Comparison of ENCODE assay signal across 23 cellular contexts in genomic region chr13:113139580-113139979, GRCh38. TPM values are rescaled to one million over a fixed set of nuclear protein-coding genes. Genes with fewer than 3 reads are reported as not detected.
DNase-seq lines count a peak whose midpoint lies in the region; ATAC-seq, FAIRE-seq and TF ChIP-seq lines count a peak whose summit lies in the region.
"Had no signal": no experiment of that assay in that cellular context is flagged by ENCODE, and none has a peak within 500 bp of the region (broad histone marks: within the 10 kb centered on the region; RNA-seq: fewer than 3 reads in every experiment).

No MANE protein-coding gene starts in this region.

- CTCF ChIA-PET in K562 (lab: Yijun Ruan, JAX; ENCODE audit: low intra/inter-chr PET ratio) = no interaction called here
- CTCF ChIA-PET in HepG2 (lab: Yijun Ruan, JAX; ENCODE audit: low intra/inter-chr PET ratio, low total read pairs) = no interaction called here
- CTCF ChIA-PET in PC-3 (lab: Charles Lee) = no interaction called here

- H3K36me3 ChIP-seq in K562 (ENCODE audit: control insufficient read depth, insufficient read depth, low read length) (no peaks in the 10 kb centered on the region), HepG2 (replicated peaks in 1 of 2; ENCODE audit: control insufficient read depth in 1 of 2, insufficient read depth in 2 of 2, low read length in 2 of 2) (peaks cover 11 to 33% of the 10 kb centered on the region in 2 experiments; a peak in 4 of 5 replicates), PC-3 (ENCODE audit: low read depth, low read length) (no peaks in the 10 kb centered on the region)
- H3K36me3 ChIP-seq: BE2C had no signal

- H3K9me1 ChIP-seq in K562 (ENCODE audit: control insufficient read depth, insufficient read depth, low read length) = no peaks in the 10 kb centered on the region

- H3K27ac ChIP-seq in HL-60 (replicated peaks) = peak overlapping the region; percentile 54
- H3K27ac ChIP-seq in K562 (ENCODE audit: extremely low read depth, low read depth, low read length) = no peak overlapping the region
- peak overlapping the region; percentile 72 for H3K27ac ChIP-seq in HepG2 (ENCODE audit: extremely low read length, insufficient read depth, low read length)
- H3K27ac ChIP-seq in PC-3 (ENCODE audit: low read length) = no peak overlapping the region

- TF ChIP-seq RAD21 in K562 (CRISPR knock-in tag; conservative IDR thresholded peaks at IDR 0.05 in 1 of 2, IDR thresholded peaks at IDR 0.05 in 1 of 2) = no peak
- no peak for TF ChIP-seq RAD21 in HepG2 (CRISPR knock-in tag; IDR thresholded peaks at IDR 0.05)

- H3K4me3 ChIP-seq in HL-60 (replicated peaks; ENCODE audit: insufficient read depth, low read length) (no peak overlapping the region), K562 (no peak overlapping the region), HepG2 (replicated peaks in 1 of 3; ENCODE audit: insufficient read depth in 1 of 3, low read depth in 2 of 3, low read length in 3 of 3) (peak overlapping the region in 1 of 3 experiments; percentile 1; a peak in 1 of 6 replicates), PC-3 (ENCODE audit: low read length) (no peak overlapping the region)
- H3K4me3 ChIP-seq: GM23338 had no signal

- DNase-seq in HL-60 (ENCODE audit: low read depth in 1 of 2, low spot score in 1 of 2) = no peak
- DNase-seq in K562 (ENCODE audit: extremely low read depth in 1 of 4, low spot score in 3 of 4) = no peak
- DNase-seq in HepG2 (ENCODE audit: low spot score) = peak; percentile 54
- DNase-seq in retina = peak; percentile 46
- DNase-seq in stimulated activated CD4-positive, alpha-beta T cell treated with anti-CD3 and anti-CD28 coated beads, Interleukin-1b, Interleukin-23, amount 100 ng/mL, for 48 hours = no peak
- no peak for DNase-seq in PC-3
- DNase-seq: ACHN; BE2C; C1 segment of cervical spinal cord; Caco-2; CD4-positive, CD25-positive, alpha-beta regulatory T cell; DMS79; GDM1; KG1 had no signal

- TF ChIP-seq POLR2A in K562 (conservative IDR thresholded peaks at IDR 0.05) = no peak
- no peak for TF ChIP-seq POLR2A in HepG2 (IDR thresholded peaks at IDR 0.05; ENCODE audit: insufficient read depth in 1 of 2, low read depth in 2 of 2, low read length in 2 of 2)

- H4K20me1 ChIP-seq in K562 (replicated peaks; ENCODE audit: control insufficient read depth, insufficient read depth, low read length) = no peaks in the 10 kb centered on the region
- no peaks in the 10 kb centered on the region for H4K20me1 ChIP-seq in HepG2 (ENCODE audit: insufficient read depth, low read length)
- no peaks in the 10 kb centered on the region for H4K20me1 ChIP-seq in PC-3 (ENCODE audit: low read length)

- BruUV-seq in K562 (replicated peaks; lab: Mats Ljungman, UMichigan) (no TSS peak), HepG2 (replicated peaks; lab: Mats Ljungman, UMichigan) (no TSS peak), PC-3 (replicated peaks; lab: Mats Ljungman, UMichigan) (no TSS peak)

- H3K9me3 ChIP-seq in K562 (replicated peaks; ENCODE audit: control insufficient read depth, insufficient read depth, low read depth, low read length) (no peaks in the 10 kb centered on the region), HepG2 (ENCODE audit: low read length) (no peaks in the 10 kb centered on the region), PC-3 (ENCODE audit: low read length) (no peaks in the 10 kb centered on the region)
- H3K9me3 ChIP-seq: BE2C, Caco-2 had no signal

- H3K4me1 ChIP-seq in K562 (replicated peaks in 1 of 2; ENCODE audit: control insufficient read depth in 2 of 2, insufficient read depth in 2 of 2, low read length in 2 of 2) = peaks cover 5 to 14% of the 10 kb centered on the region in 2 experiments; a peak in 3 of 5 replicates
- H3K4me1 ChIP-seq in HepG2 (ENCODE audit: insufficient read depth, low read length) = peaks cover 49% of the 10 kb centered on the region
- H3K4me1 ChIP-seq in PC-3 (ENCODE audit: insufficient read depth, low read length) = no peaks in the 10 kb centered on the region
- H3K4me1 ChIP-seq: BE2C had no signal

- no peaks in the 10 kb centered on the region for H3K27me3 ChIP-seq in HL-60 (ENCODE audit: insufficient read depth, poor library complexity, severe bottlenecking)
- H3K27me3 ChIP-seq in K562 (ENCODE audit: control insufficient read depth in 2 of 2, insufficient read depth in 2 of 2, low read length in 2 of 2) = peaks cover 8 to 17% of the 10 kb centered on the region in 2 experiments; a peak in 4 of 5 replicates
- no peaks in the 10 kb centered on the region for H3K27me3 ChIP-seq in HepG2 (ENCODE audit: control insufficient read depth in 1 of 2, insufficient read depth in 2 of 2, low read length in 2 of 2)
- H3K27me3 ChIP-seq in PC-3 (ENCODE audit: low read length) = 0 out of 2 replicates have a peak, but pooled peaks cover 11% of the 10 kb centered on the region
- H3K27me3 ChIP-seq: BE2C had no signal

- no peaks in the 10 kb centered on the region for H3K9me2 ChIP-seq in PC-3 (replicated peaks; ENCODE audit: low read length)

- H3K79me2 ChIP-seq in K562 (ENCODE audit: control insufficient read depth, insufficient read depth, low read length) (no peaks in the 10 kb centered on the region), HepG2 (ENCODE audit: insufficient read depth, low read length) (no peaks in the 10 kb centered on the region), PC-3 (ENCODE audit: low read length) (no peaks in the 10 kb centered on the region)

- WGBS in K562 (ENCODE audit: insufficient coverage, low coverage, missing lambda C conversion rate) = 29% methylated on average over 5 of the region's 5 CpGs
- 14% methylated on average over 5 of the region's 5 CpGs for WGBS in HepG2 (ENCODE audit: low lambda C conversion rate)

- in situ Hi-C loops in K562 (cut with MboI) (no loop called here), HepG2 (cut with HindIII; ENCODE audit: extremely low pct_ligation_motif_present, low pct_unique_long_range_greater_than_20kb) (no loop called here)

- intact Hi-C loops in K562 (cut with micrococcal nuclease) = no loop called here
- intact Hi-C loops in HepG2 (cut with micrococcal nuclease; ENCODE audit: unreplicated experiment) = loop anchor here (1.0 kb wide), 1 partner anchor 11 kb away; no protein-coding TSS in a partner anchor
- intact Hi-C loops in PC-3 (cut with micrococcal nuclease) = no loop called here

- no peak for FAIRE-seq in K562 (lab: Jason Lieb, UNC)
- FAIRE-seq in HepG2 (lab: Jason Lieb, UNC) = no peak
- FAIRE-seq: A204.1, GM12892, GM18507, HTR-8/SVneo had no signal

- ATAC-seq in K562 = no peak; the same call in 2 of the 3 replicates
- ATAC-seq in HepG2 = peak; percentile 77
- no peak for ATAC-seq in HG02973 (IDR thresholded peaks at IDR 0.05; ENCODE audit: unreplicated experiment)
- no peak for ATAC-seq in PC-3
- ATAC-seq: GM23338 had no signal

- H3K4me2 ChIP-seq in K562 (ENCODE audit: insufficient read depth, low read length) = no peak overlapping the region; the same call in 1 of the 2 replicates
- peak overlapping the region; percentile 60 for H3K4me2 ChIP-seq in HepG2 (ENCODE audit: low read depth, low read length)
- H3K4me2 ChIP-seq in PC-3 (ENCODE audit: low read length) = no peak overlapping the region
- H3K4me2 ChIP-seq: GM23338 had no signal

- TF ChIP-seq EP300 in K562 (IDR thresholded peaks at IDR 0.05; ENCODE audit: low read length) = no peak
- TF ChIP-seq EP300 in HepG2 (IDR thresholded peaks at IDR 0.05; ENCODE audit: low read depth in 2 of 2, low read length in 2 of 2) = peak in 1 of 2 experiments; percentile 45; a peak in 1 of 4 replicates
- no peak for TF ChIP-seq EP300 in HepG2 (CRISPR knock-in tag; IDR thresholded peaks at IDR 0.05; ENCODE audit: borderline replicate concordance)

- H2AFZ ChIP-seq in K562 (ENCODE audit: low read depth, low read length) (peak overlapping the region; percentile 89), HepG2 (ENCODE audit: low read length) (no peak overlapping the region), PC-3 (ENCODE audit: low read length) (no peak overlapping the region)
- H2AFZ ChIP-seq: GM23338 had no signal

- TF ChIP-seq CTCF in HL-60 (IDR thresholded peaks at IDR 0.05; ENCODE audit: insufficient read depth, low read length) = no peak
- TF ChIP-seq CTCF in K562 (IDR thresholded peaks at IDR 0.05 in 2 of 3, conservative IDR thresholded peaks at IDR 0.05 in 1 of 3; ENCODE audit: insufficient read depth in 2 of 3, low read depth in 1 of 3, low read length in 3 of 3) = no peak
- no peak for TF ChIP-seq CTCF in HepG2 (CRISPR knock-in tag; IDR thresholded peaks at IDR 0.05)
- no peak for TF ChIP-seq CTCF in PC-3 (conservative IDR thresholded peaks at IDR 0.05; ENCODE audit: low read depth, low read length)

- POLR2A ChIA-PET in K562 (lab: Yijun Ruan, JAX) = interaction anchor here (0.6 to 0.8 kb wide), 3 partner anchors 17 to 179 kb away, joined by 3 read pairs; partner anchors contain the start of genes CUL4A and F10
- POLR2A ChIA-PET in HepG2 (lab: Yijun Ruan, JAX) = interaction anchor here (1.0 to 2.3 kb wide), 5 partner anchors 11 to 70 kb away, joined by 3 to 32 read pairs (median 5); partner anchors contain the start of genes CUL4A, F10 and F7
- POLR2A ChIA-PET in PC-3 (lab: Charles Lee; ENCODE audit: unreplicated experiment) = no interaction called here

- no peaks in the 10 kb centered on the region for H3F3A ChIP-seq in PC-3 (ENCODE audit: low read length, unreplicated experiment)

- H3K9ac ChIP-seq in K562 (ENCODE audit: insufficient read depth in 1 of 2, low read depth in 2 of 2, low read length in 2 of 2) (no peak overlapping the region), HepG2 (ENCODE audit: insufficient read depth, low read depth, low read length) (0 out of 2 replicates have a peak overlapping the region, but pooled peaks have one; percentile 18), PC-3 (ENCODE audit: low read length) (no peak overlapping the region)

RNA-seq across cellular contexts. Expression of gene F10, which starts 17.0 kb away (rescaled TPM):
- total RNA-seq in K562 (2011; cell fraction: chromatin; rRNA removed; ENCODE audit: low replicate concordance) = not detected in 2 replicates
- total RNA-seq in K562 (2011; cell fraction: nucleolus; rRNA removed) = 0.33 TPM in 1 of 2 replicates, not detected in the other
- total RNA-seq in K562 (2011; cell fraction: nucleoplasm; rRNA removed) = not detected in 2 replicates
- total RNA-seq in K562 (2014; rRNA removed) (0.09 TPM in 1 of 2 replicates, not detected in the other), K562 (2014; rRNA removed; fragmentation: Illumina TruSeq; extraction: Trizol) (not detected in 2 replicates), K562 (2015; rRNA removed; fragmentation: Illumina TruSeq; extraction: Trizol) (not detected in 2 replicates), K562 (2021) (0.20 TPM in 1 of 2 replicates, not detected in the other), HepG2 (2016; rRNA removed; fragmentation: Illumina TruSeq; extraction: Trizol) (19.9 and 58.4 TPM in 2 replicates), PC-3 (2014; rRNA removed) (not detected in 2 replicates)
- polyA plus RNA-seq in K562 (2011; rRNA removed) (not detected in 2 replicates), K562 (2014; fragmentation: Illumina TruSeq; extraction: Trizol) (0.07 TPM in 1 of 2 replicates, not detected in the other), K562 (2014; fragmentation: Nextera tagmentation; extraction: Ambion mirVana) (under 1 TPM in 1 of 2 experiments, not detected in 1; 0.04 TPM), K562 (2014; rRNA removed) (0.07 TPM in 1 of 2 replicates, not detected in the other), HepG2 (2011; rRNA removed) (237 and 317 TPM in 2 replicates)
- polyA plus RNA-seq in K562 (2011; cell fraction: cytosol; rRNA removed) = 0.03 and 0.07 TPM in 2 replicates
- polyA plus RNA-seq in K562 (2011; cell fraction: nucleus; rRNA removed) = not detected in 2 replicates
- polyA plus RNA-seq in K562 (2012) = 0.13 and 0.14 TPM in 2 replicates
- polyA minus RNA-seq in K562 (2011; rRNA and poly(A)+ RNA removed) = not detected in 2 replicates
- not detected in 2 replicates for polyA minus RNA-seq in K562 (2011; cell fraction: cytosol; rRNA and poly(A)+ RNA removed)
- polyA minus RNA-seq in K562 (2011; cell fraction: nucleus; rRNA and poly(A)+ RNA removed) = 0.54 TPM in 1 of 2 replicates, not detected in the other
- 11.2 and 12.3 TPM in 2 replicates for total RNA-seq in HepG2 (2016; cell fraction: cytosol; rRNA removed; fragmentation: Illumina TruSeq; extraction: Trizol; ENCODE audit: low read depth)
- total RNA-seq in HepG2 (2016; cell fraction: insoluble cytoplasmic fraction; rRNA removed; fragmentation: Illumina TruSeq; extraction: Trizol) = 18.9 and 61.6 TPM in 2 replicates
- total RNA-seq in HepG2 (2016; cell fraction: membrane; rRNA removed; fragmentation: Illumina TruSeq; extraction: Trizol) = 12.7 and 13.1 TPM in 2 replicates
- total RNA-seq in HepG2 (2016; cell fraction: nucleus; rRNA removed; fragmentation: Illumina TruSeq; extraction: Trizol) = 43.8 and 53.5 TPM in 2 replicates
- polyA plus RNA-seq in HepG2 (2011; cell fraction: cytosol; rRNA removed) = 277 and 280 TPM in 2 replicates
- polyA plus RNA-seq in HepG2 (2011; cell fraction: nucleus; rRNA removed) = 231 and 240 TPM in 2 replicates
- polyA plus RNA-seq in HepG2 (2012) = 150 and 219 TPM in 2 replicates
- 11.6 and 13.0 TPM in 2 replicates for polyA plus RNA-seq in HepG2 (2016; cell fraction: cytosol; fragmentation: Illumina TruSeq; extraction: Trizol; ENCODE audit: low read depth)
- polyA plus RNA-seq in HepG2 (2016; cell fraction: insoluble cytoplasmic fraction; fragmentation: Illumina TruSeq; extraction: Trizol; ENCODE audit: low read depth) = 18.4 and 19.4 TPM in 2 replicates
- 10.3 and 10.6 TPM in 2 replicates for polyA plus RNA-seq in HepG2 (2016; cell fraction: membrane; fragmentation: Illumina TruSeq; extraction: Trizol; ENCODE audit: low read depth)
- 82.4 and 83.6 TPM in 2 replicates for polyA plus RNA-seq in HepG2 (2016; cell fraction: nucleus; fragmentation: Illumina TruSeq; extraction: Trizol; ENCODE audit: insufficient read depth, low read depth)
- polyA minus RNA-seq in HepG2 (2011; rRNA and poly(A)+ RNA removed; ENCODE audit: low replicate concordance) = 117 TPM in 1 of 2 replicates, not detected in the other
- polyA minus RNA-seq in HepG2 (2011; cell fraction: cytosol; rRNA and poly(A)+ RNA removed) = 61.5 and 79.5 TPM in 2 replicates
- polyA minus RNA-seq in HepG2 (2011; cell fraction: nucleus; rRNA and poly(A)+ RNA removed) = 44.3 and 53.6 TPM in 2 replicates
- total RNA-seq: CD4-positive, CD25-positive, alpha-beta regulatory T cell; Daoy had no signal
- polyA plus RNA-seq: IgD-negative memory B cell had no signal

RNA-seq across cellular contexts. Expression of gene PROZ, which starts 18.9 kb away (rescaled TPM):
- total RNA-seq in K562 (2011; cell fraction: chromatin; rRNA removed; ENCODE audit: low replicate concordance) = not detected in 2 replicates
- not detected in 2 replicates for total RNA-seq in K562 (2011; cell fraction: nucleolus; rRNA removed)
- total RNA-seq in K562 (2011; cell fraction: nucleoplasm; rRNA removed) = not detected in 2 replicates
- total RNA-seq in K562 (2014; rRNA removed) (not detected in 2 replicates), K562 (2014; rRNA removed; fragmentation: Illumina TruSeq; extraction: Trizol) (not detected in 2 replicates), K562 (2015; rRNA removed; fragmentation: Illumina TruSeq; extraction: Trizol) (not detected in 2 replicates), K562 (2021) (not detected in 2 replicates), HepG2 (2016; rRNA removed; fragmentation: Illumina TruSeq; extraction: Trizol) (2.1 and 5.6 TPM in 2 replicates), PC-3 (2014; rRNA removed) (not detected in 2 replicates)
- polyA plus RNA-seq in K562 (2011; rRNA removed) (not detected in 2 replicates), K562 (2014; fragmentation: Illumina TruSeq; extraction: Trizol) (not detected in 2 replicates), K562 (2014; fragmentation: Nextera tagmentation; extraction: Ambion mirVana) (not detected), K562 (2014; rRNA removed) (not detected in 2 replicates), HepG2 (2011; rRNA removed) (22.5 and 26.1 TPM in 2 replicates)
- not detected in 2 replicates for polyA plus RNA-seq in K562 (2011; cell fraction: cytosol; rRNA removed)
- not detected in 2 replicates for polyA plus RNA-seq in K562 (2011; cell fraction: nucleus; rRNA removed)
- polyA plus RNA-seq in K562 (2012) = 0.23 and 0.39 TPM in 2 replicates
- polyA minus RNA-seq in K562 (2011; rRNA and poly(A)+ RNA removed) = not detected in 2 replicates
- not detected in 2 replicates for polyA minus RNA-seq in K562 (2011; cell fraction: cytosol; rRNA and poly(A)+ RNA removed)
- not detected in 2 replicates for polyA minus RNA-seq in K562 (2011; cell fraction: nucleus; rRNA and poly(A)+ RNA removed)
- 0.20 and 0.35 TPM in 2 replicates for total RNA-seq in HepG2 (2016; cell fraction: cytosol; rRNA removed; fragmentation: Illumina TruSeq; extraction: Trizol; ENCODE audit: low read depth)
- 1.9 and 5.3 TPM in 2 replicates for total RNA-seq in HepG2 (2016; cell fraction: insoluble cytoplasmic fraction; rRNA removed; fragmentation: Illumina TruSeq; extraction: Trizol)
- 0.62 and 0.93 TPM in 2 replicates for total RNA-seq in HepG2 (2016; cell fraction: membrane; rRNA removed; fragmentation: Illumina TruSeq; extraction: Trizol)
- 3.0 and 4.0 TPM in 2 replicates for total RNA-seq in HepG2 (2016; cell fraction: nucleus; rRNA removed; fragmentation: Illumina TruSeq; extraction: Trizol)
- polyA plus RNA-seq in HepG2 (2011; cell fraction: cytosol; rRNA removed) = 14.4 and 16.0 TPM in 2 replicates
- 45.5 and 49.7 TPM in 2 replicates for polyA plus RNA-seq in HepG2 (2011; cell fraction: nucleus; rRNA removed)
- polyA plus RNA-seq in HepG2 (2012) = 12.7 and 14.1 TPM in 2 replicates
- 0.23 and 0.67 TPM in 2 replicates for polyA plus RNA-seq in HepG2 (2016; cell fraction: cytosol; fragmentation: Illumina TruSeq; extraction: Trizol; ENCODE audit: low read depth)
- 1.6 and 2.1 TPM in 2 replicates for polyA plus RNA-seq in HepG2 (2016; cell fraction: insoluble cytoplasmic fraction; fragmentation: Illumina TruSeq; extraction: Trizol; ENCODE audit: low read depth)
- polyA plus RNA-seq in HepG2 (2016; cell fraction: membrane; fragmentation: Illumina TruSeq; extraction: Trizol; ENCODE audit: low read depth) = 0.70 and 0.93 TPM in 2 replicates
- polyA plus RNA-seq in HepG2 (2016; cell fraction: nucleus; fragmentation: Illumina TruSeq; extraction: Trizol; ENCODE audit: insufficient read depth, low read depth) = 10.7 and 11.6 TPM in 2 replicates
- polyA minus RNA-seq in HepG2 (2011; rRNA and poly(A)+ RNA removed; ENCODE audit: low replicate concordance) = 5.4 TPM in 1 of 2 replicates, not detected in the other
- polyA minus RNA-seq in HepG2 (2011; cell fraction: cytosol; rRNA and poly(A)+ RNA removed) = 4.9 and 8.4 TPM in 2 replicates
- 3.1 and 4.4 TPM in 2 replicates for polyA minus RNA-seq in HepG2 (2011; cell fraction: nucleus; rRNA and poly(A)+ RNA removed)
- total RNA-seq: Caco-2; CD4-positive, CD25-positive, alpha-beta regulatory T cell; Daoy; GM23338; H9 had no signal
- polyA plus RNA-seq: IgD-negative memory B cell had no signal

RNA-seq across cellular contexts. Expression of gene F7, which starts 34.0 kb away (rescaled TPM):
- not detected in 2 replicates for total RNA-seq in K562 (2011; cell fraction: chromatin; rRNA removed; ENCODE audit: low replicate concordance)
- total RNA-seq in K562 (2011; cell fraction: nucleolus; rRNA removed) = not detected in 2 replicates
- total RNA-seq in K562 (2011; cell fraction: nucleoplasm; rRNA removed) = not detected in 2 replicates
- total RNA-seq in K562 (2014; rRNA removed) = not detected in 2 replicates
- total RNA-seq in K562 (2014; rRNA removed; fragmentation: Illumina TruSeq; extraction: Trizol) = not detected in 2 replicates
- not detected in 2 replicates for total RNA-seq in K562 (2015; rRNA removed; fragmentation: Illumina TruSeq; extraction: Trizol)
- total RNA-seq in K562 (2021) = not detected in 2 replicates
- not detected in 2 replicates for polyA plus RNA-seq in K562 (2011; rRNA removed)
- not detected in 2 replicates for polyA plus RNA-seq in K562 (2011; cell fraction: cytosol; rRNA removed)
- polyA plus RNA-seq in K562 (2011; cell fraction: nucleus; rRNA removed) = not detected in 2 replicates
- polyA plus RNA-seq in K562 (2012) = not detected in 2 replicates
- not detected in 2 replicates for polyA plus RNA-seq in K562 (2014; fragmentation: Illumina TruSeq; extraction: Trizol)
- polyA plus RNA-seq in K562 (2014; fragmentation: Nextera tagmentation; extraction: Ambion mirVana) = not detected
- polyA plus RNA-seq in K562 (2014; rRNA removed) = 0.13 TPM in 1 of 2 replicates, not detected in the other
- not detected in 2 replicates for polyA minus RNA-seq in K562 (2011; rRNA and poly(A)+ RNA removed)
- not detected in 2 replicates for polyA minus RNA-seq in K562 (2011; cell fraction: cytosol; rRNA and poly(A)+ RNA removed)
- polyA minus RNA-seq in K562 (2011; cell fraction: nucleus; rRNA and poly(A)+ RNA removed) = not detected in 2 replicates
- total RNA-seq in HepG2 (2016; rRNA removed; fragmentation: Illumina TruSeq; extraction: Trizol) = 7.2 and 12.6 TPM in 2 replicates
- 0.61 and 0.71 TPM in 2 replicates for total RNA-seq in HepG2 (2016; cell fraction: cytosol; rRNA removed; fragmentation: Illumina TruSeq; extraction: Trizol; ENCODE audit: low read depth)
- 6.7 and 12.9 TPM in 2 replicates for total RNA-seq in HepG2 (2016; cell fraction: insoluble cytoplasmic fraction; rRNA removed; fragmentation: Illumina TruSeq; extraction: Trizol)
- total RNA-seq in HepG2 (2016; cell fraction: membrane; rRNA removed; fragmentation: Illumina TruSeq; extraction: Trizol) = 1.9 and 2.2 TPM in 2 replicates
- total RNA-seq in HepG2 (2016; cell fraction: nucleus; rRNA removed; fragmentation: Illumina TruSeq; extraction: Trizol) = 10.3 and 10.6 TPM in 2 replicates
- polyA plus RNA-seq in HepG2 (2011; rRNA removed) = 26.5 and 39.9 TPM in 2 replicates
- polyA plus RNA-seq in HepG2 (2011; cell fraction: cytosol; rRNA removed) = 21.7 and 26.2 TPM in 2 replicates
- 105 and 121 TPM in 2 replicates for polyA plus RNA-seq in HepG2 (2011; cell fraction: nucleus; rRNA removed)
- 45.9 and 52.4 TPM in 2 replicates for polyA plus RNA-seq in HepG2 (2012)
- polyA plus RNA-seq in HepG2 (2016; cell fraction: cytosol; fragmentation: Illumina TruSeq; extraction: Trizol; ENCODE audit: low read depth) = 0.51 and 0.52 TPM in 2 replicates
- 7.0 and 7.3 TPM in 2 replicates for polyA plus RNA-seq in HepG2 (2016; cell fraction: insoluble cytoplasmic fraction; fragmentation: Illumina TruSeq; extraction: Trizol; ENCODE audit: low read depth)
- 1.1 and 1.6 TPM in 2 replicates for polyA plus RNA-seq in HepG2 (2016; cell fraction: membrane; fragmentation: Illumina TruSeq; extraction: Trizol; ENCODE audit: low read depth)
- 23.6 and 26.7 TPM in 2 replicates for polyA plus RNA-seq in HepG2 (2016; cell fraction: nucleus; fragmentation: Illumina TruSeq; extraction: Trizol; ENCODE audit: insufficient read depth, low read depth)
- polyA minus RNA-seq in HepG2 (2011; rRNA and poly(A)+ RNA removed; ENCODE audit: low replicate concordance) = 43.0 TPM in 1 of 2 replicates, not detected in the other
- polyA minus RNA-seq in HepG2 (2011; cell fraction: cytosol; rRNA and poly(A)+ RNA removed) = 8.7 and 12.9 TPM in 2 replicates
- polyA minus RNA-seq in HepG2 (2011; cell fraction: nucleus; rRNA and poly(A)+ RNA removed) = 14.7 and 15.7 TPM in 2 replicates
- not detected in 2 replicates for total RNA-seq in PC-3 (2014; rRNA removed)
- total RNA-seq: CD4-positive, CD25-positive, alpha-beta regulatory T cell had no signal
- polyA plus RNA-seq: CD4-positive, CD25-positive, alpha-beta regulatory T cell; IgD-negative memory B cell had no signal

Comparison
In these comparisons a context has a peak if more than half of its experiments do, and no peak if none do; other contexts are left out.
1. DNase-seq: peak in HepG2 (single experiment) and retina (single experiment); none in HL-60 (0 of 2), K562 (0 of 4), stimulated activated CD4-positive, alpha-beta T cell treated with anti-CD3 and anti-CD28 coated beads, Interleukin-1b, Interleukin-23, amount 100 ng/mL, for 48 hours (single experiment) and PC-3 (single experiment).
2. H3K27ac ChIP-seq: peak in HL-60 (single experiment) and HepG2 (single experiment); none in K562 (single experiment) and PC-3 (single experiment).
3. RNA of gene F10, which starts 17.0 kb away (total RNA-seq): 11.2 to 61.6 TPM in HepG2; 0.09 to 0.33 TPM in K562 and not detected in PC-3; every median in the first group is over 4 times any median in the second.